In the genomic region with DNA sequence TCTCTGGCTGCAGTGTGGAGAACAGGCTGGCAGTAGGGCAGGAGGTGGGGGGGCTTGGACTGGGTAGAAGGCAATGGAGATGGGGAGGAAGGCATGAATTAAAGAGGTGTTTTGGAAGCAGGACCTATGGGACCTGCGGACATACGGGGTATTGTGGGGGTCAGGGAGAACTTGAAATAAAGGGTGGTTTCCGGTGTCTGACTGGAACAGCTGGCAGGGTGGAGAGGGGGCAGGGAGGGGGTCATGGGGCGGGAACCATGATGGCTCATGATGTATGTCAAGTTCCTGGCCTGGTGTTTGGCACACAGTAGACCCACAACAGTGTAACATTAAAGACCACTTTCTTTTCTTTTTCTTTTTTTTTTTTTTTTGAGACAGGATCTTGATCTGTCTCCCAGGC, we compare ENCODE assay signal across 18 cellular contexts. TPM values are rescaled to one million over a fixed set of nuclear protein-coding genes. Genes with fewer than 3 reads are reported as not detected.
DNase-seq lines count a peak whose midpoint lies in the region; ATAC-seq and TF ChIP-seq lines count a peak whose summit lies in the region.
"Had no signal": no experiment of that assay in that cellular context is flagged by ENCODE, and none has a peak within 500 bp of the region (broad histone marks: within the 10 kb centered on the region; RNA-seq: fewer than 3 reads in every experiment).

No MANE protein-coding gene starts in this region.

- DNase-seq in DMS 273 (lab: John Stamatoyannopoulos, UW; ENCODE audit: unreplicated experiment) (peak; percentile 6), DMS 273 treated with DMSO at 0.1 percent for 48 hours (lab: John Stamatoyannopoulos, UW) (no peak), OCI-LY7 (ENCODE audit: low spot score) (no peak), hepatocyte (ENCODE audit: low spot score) (no peak), mesenteric fat pad (ENCODE audit: low spot score) (no peak), germinal center (ENCODE audit: low spot score) (no peak)
- DNase-seq in naive thymus-derived CD4-positive, alpha-beta T cell, result no peak
- DNase-seq: C1 segment of cervical spinal cord; CD4-positive, alpha-beta T cell; DND-41; GDM1; HCEC 1CT; HFFc6 had no signal

- ATAC-seq in activated CD4-positive, CD25-positive, alpha-beta regulatory T cell treated with anti-CD3 and anti-CD28 coated beads, Interleukin-2, amount 50 U/mL, for 24 hours, result no peak
- ATAC-seq in naive thymus-derived CD4-positive, alpha-beta T cell, result no peak

- no TSS peak for BruUV-seq in OCI-LY7 (replicated peaks; lab: Mats Ljungman, UMichigan)

- H4K20me1 ChIP-seq in OCI-LY7 (ENCODE audit: insufficient read depth, low read length) (no peaks in the 10 kb centered on the region), hepatocyte (ENCODE audit: insufficient read depth, poor library complexity, severe bottlenecking) (no peaks in the 10 kb centered on the region)

- peak overlapping the region; percentile 18; the same call in 1 of the 2 replicates for H3K4me2 ChIP-seq in OCI-LY7 (ENCODE audit: low read length)
- no peak overlapping the region for H3K4me2 ChIP-seq in hepatocyte

- H3K4me3 Mint-ChIP-seq in naive thymus-derived CD4-positive, alpha-beta T cell, result no peak overlapping the region
- H3K4me3 Mint-ChIP-seq: CD4-positive, alpha-beta T cell; HFFc6 had no signal

- H3K36me3 ChIP-seq in OCI-LY7 (ENCODE audit: insufficient read depth, low read length) (no peaks in the 10 kb centered on the region), hepatocyte (replicated peaks; ENCODE audit: insufficient read depth, low read depth) (no peaks in the 10 kb centered on the region)
- H3K36me3 ChIP-seq in naive thymus-derived CD4-positive, alpha-beta T cell (ENCODE audit: control insufficient read depth in 2 of 3, insufficient read depth in 3 of 3, low read length in 3 of 3), result peaks cover 0 to 7% (median 0%) of the 10 kb centered on the region in 3 experiments

- peaks cover 0 to 14% (median 0%) of the 10 kb centered on the region in 5 donors for H3K36me3 Mint-ChIP-seq in naive thymus-derived CD4-positive, alpha-beta T cell

- H3K79me2 ChIP-seq in OCI-LY7 (ENCODE audit: insufficient read depth, low read depth, low read length) (peaks cover 9% of the 10 kb centered on the region; the same call in 1 of the 2 replicates), hepatocyte (peaks cover 29% of the 10 kb centered on the region)

- H3K27me3 ChIP-seq in hepatocyte, result no peaks in the 10 kb centered on the region
- no peaks in the 10 kb centered on the region for H3K27me3 ChIP-seq in naive thymus-derived CD4-positive, alpha-beta T cell (ENCODE audit: control insufficient read depth in 2 of 2, insufficient read depth in 2 of 2, low read length in 2 of 2)

- CTCF ChIA-PET in OCI-LY7 (lab: Charles Lee; ENCODE audit: unreplicated experiment), result no interaction called here
- CTCF ChIA-PET in naive thymus-derived CD4-positive, alpha-beta T cell (lab: Charles Lee), result no interaction called here

- intact Hi-C loops in OCI-LY7 (cut with micrococcal nuclease; ENCODE audit: unreplicated experiment), result no loop called here
- intact Hi-C loops in naive thymus-derived CD4-positive, alpha-beta T cell (cut with micrococcal nuclease), result no loop called here

- H2AFZ ChIP-seq in OCI-LY7 (ENCODE audit: low read length) (no peak overlapping the region), hepatocyte (no peak overlapping the region)

- no peak overlapping the region for H3K27ac ChIP-seq in OCI-LY7 (ENCODE audit: low read depth, low read length, poor library complexity, severe bottlenecking)
- peak overlapping the region; percentile 65 for H3K27ac ChIP-seq in hepatocyte
- no peak overlapping the region for H3K27ac ChIP-seq in naive thymus-derived CD4-positive, alpha-beta T cell (ENCODE audit: low read depth, low read length)
- H3K27ac ChIP-seq: 22Rv1 had no signal

- peak overlapping the region in 1 of 9 donors; percentile 74 for H3K27ac Mint-ChIP-seq in naive thymus-derived CD4-positive, alpha-beta T cell
- H3K27ac Mint-ChIP-seq: CD4-positive, alpha-beta T cell; HFFc6 had no signal

- no peak for TF ChIP-seq CTCF in OCI-LY7 (conservative IDR thresholded peaks at IDR 0.05; ENCODE audit: low read length)
- TF ChIP-seq CTCF in hepatocyte (IDR thresholded peaks at IDR 0.05; ENCODE audit: poor library complexity), result no peak

- H3K9me2 ChIP-seq in OCI-LY7 (ENCODE audit: insufficient read depth, low read length), result no peaks in the 10 kb centered on the region
- no peaks in the 10 kb centered on the region for H3K9me2 ChIP-seq in hepatocyte (replicated peaks; ENCODE audit: insufficient read depth)

- no peaks in the 10 kb centered on the region for H3K9me3 Mint-ChIP-seq in naive thymus-derived CD4-positive, alpha-beta T cell
- H3K9me3 Mint-ChIP-seq: CD4-positive, alpha-beta T cell; HFFc6 had no signal

- H3K4me1 Mint-ChIP-seq in naive thymus-derived CD4-positive, alpha-beta T cell, result peaks cover 23 to 31% (median 27%) of the 10 kb centered on the region in 7 donors

- no peaks in the 10 kb centered on the region for H3K27me3 Mint-ChIP-seq in naive thymus-derived CD4-positive, alpha-beta T cell
- H3K27me3 Mint-ChIP-seq: CD4-positive, alpha-beta T cell had no signal

- no peak overlapping the region for H3K4me3 ChIP-seq in OCI-LY7 (ENCODE audit: low read depth, low read length, poor library complexity, severe bottlenecking)
- H3K4me3 ChIP-seq in hepatocyte, result no peak overlapping the region
- H3K4me3 ChIP-seq in naive thymus-derived CD4-positive, alpha-beta T cell (ENCODE audit: low read length), result no peak overlapping the region

- 100% methylated on average over 4 of the region's 4 CpGs for WGBS in hepatocyte (ENCODE audit: low lambda C conversion rate, missing lambda C conversion rate)

- peaks cover 38% of the 10 kb centered on the region for H3K4me1 ChIP-seq in OCI-LY7 (ENCODE audit: insufficient read depth, low read length, poor library complexity, severe bottlenecking)
- peaks cover 24% of the 10 kb centered on the region for H3K4me1 ChIP-seq in hepatocyte (ENCODE audit: insufficient read depth)
- H3K4me1 ChIP-seq in naive thymus-derived CD4-positive, alpha-beta T cell (ENCODE audit: control insufficient read depth in 2 of 2, insufficient read depth in 2 of 2, low read length in 2 of 2), result peaks cover 7 to 20% of the 10 kb centered on the region in 2 donors

- H3K9me3 ChIP-seq in OCI-LY7 (ENCODE audit: low read length), result no peaks in the 10 kb centered on the region
- H3K9me3 ChIP-seq in hepatocyte (ENCODE audit: low read depth), result no peaks in the 10 kb centered on the region
- no peaks in the 10 kb centered on the region for H3K9me3 ChIP-seq in naive thymus-derived CD4-positive, alpha-beta T cell (ENCODE audit: control insufficient read depth in 2 of 3, low read length in 3 of 3)

- POLR2A ChIA-PET in OCI-LY7 (lab: Charles Lee), result interaction anchor here (0.7 kb wide), 1 partner anchor 420 kb away, joined by 5 read pairs; no protein-coding TSS in a partner anchor
- POLR2A ChIA-PET in naive thymus-derived CD4-positive, alpha-beta T cell (lab: Charles Lee), result no interaction called here

RNA-seq across cellular contexts. Expression of gene LHPP, which starts 5.5 kb away (rescaled TPM):
- total RNA-seq in OCI-LY7 (2014; rRNA removed; shearing (Covaris generic)), result 19.1 and 30.3 TPM in 2 replicates
- 53.3 and 65.2 TPM in 2 replicates for total RNA-seq in OCI-LY7 (2022)
- total RNA-seq in hepatocyte, result 29.4 and 34.9 TPM in 2 replicates
- 23.6 and 30.3 TPM in 2 replicates for polyA plus RNA-seq in hepatocyte
- total RNA-seq in mesenteric fat pad, result 15.9 TPM
- total RNA-seq in naive thymus-derived CD4-positive, alpha-beta T cell, result 10 to 100 TPM; 19.8 to 31.2 (median 27.6) TPM
- polyA plus RNA-seq in naive thymus-derived CD4-positive, alpha-beta T cell, result 10 to 100 TPM; 21.5 to 23.4 TPM

RNA-seq across cellular contexts. Expression of gene NKX1-2, which starts 17.3 kb away (rescaled TPM):
- total RNA-seq in OCI-LY7 (2014; rRNA removed; shearing (Covaris generic)), result not detected in 2 replicates
- not detected in 2 replicates for total RNA-seq in OCI-LY7 (2022)
- total RNA-seq in hepatocyte, result 2.0 and 5.2 TPM in 2 replicates
- polyA plus RNA-seq in hepatocyte, result 0.22 and 0.64 TPM in 2 replicates
- total RNA-seq in mesenteric fat pad, result not detected
- not detected for total RNA-seq in naive thymus-derived CD4-positive, alpha-beta T cell
- polyA plus RNA-seq in naive thymus-derived CD4-positive, alpha-beta T cell, result not detected
- total RNA-seq: A673; CD4-positive, alpha-beta T cell; H4; HFFc6; HT-29 had no signal

RNA-seq across cellular contexts. Expression of gene OAT, which starts 48.4 kb away (rescaled TPM):
- 13.5 and 16.1 TPM in 2 replicates for total RNA-seq in OCI-LY7 (2014; rRNA removed; shearing (Covaris generic))
- total RNA-seq in OCI-LY7 (2022) (24.3 and 27.1 TPM in 2 replicates), hepatocyte (694 and 743 TPM in 2 replicates), mesenteric fat pad (69.9 TPM)
- 450 and 568 TPM in 2 replicates for polyA plus RNA-seq in hepatocyte
- total RNA-seq in naive thymus-derived CD4-positive, alpha-beta T cell, result 10 to 100 TPM; 29.6 to 47.0 (median 39.1) TPM
- polyA plus RNA-seq in naive thymus-derived CD4-positive, alpha-beta T cell, result 10 to 100 TPM; 78.9 to 80.0 TPM
